ENCODE assay signal across 12 cellular contexts in genomic region chr14:99125113-99125512, GRCh38.
"Had no signal": no experiment of that assay in that cellular context is flagged by ENCODE, and none has a peak within 500 bp of the region (broad histone marks: within the 10 kb centered on the region; RNA-seq: fewer than 3 reads in every experiment).

No MANE protein-coding gene starts in this region.

- ATAC-seq: stimulated activated naive CD8-positive, alpha-beta T cell treated with anti-CD3 and anti-CD28 coated beads, Interleukin-15, Interleukin-2, amounts not matched to agents 100 U/mL and 50 U/mL, for 24 hours had no signal

- DNase-seq: activated CD4-positive, alpha-beta T cell treated with anti-CD3 and anti-CD28 coated beads, Interleukin-2, amount 50 U/mL, for 1 hour; activated CD4-positive, CD25-positive, alpha-beta regulatory T cell treated with anti-CD3 and anti-CD28 coated beads, Interleukin-2, amount 50 U/mL, for 72 hours; activated gamma-delta T cell; activated T-cell treated with anti-CD3 and anti-CD28 coated beads, Interleukin-2, amount 50 U/mL, for 1 hour; hypothalamus; midbrain; stimulated activated CD4-positive, alpha-beta T cell treated with anti-CD3 and anti-CD28 coated beads, Interleukin-2, amount 100 ng/mL, for 24 hours; stimulated activated naive CD8-positive, alpha-beta T cell treated with anti-CD3 and anti-CD28 coated beads, Interleukin-15, Interleukin-2, amounts not matched to agents 100 U/mL and 50 U/mL, for 24 hours; T-helper 2 cell; trophoblast cell had no signal

- H3K9me3 Mint-ChIP-seq: activated naive CD4-positive, alpha-beta T cell treated with anti-CD3 and anti-CD28 coated beads, Interleukin-2, amount 50 U/mL, for 24 hours; nephron had no signal

- H3K4me3 Mint-ChIP-seq: activated naive CD4-positive, alpha-beta T cell treated with anti-CD3 and anti-CD28 coated beads, Interleukin-2, amount 50 U/mL, for 24 hours; nephron had no signal

- H3K27me3 Mint-ChIP-seq: activated naive CD4-positive, alpha-beta T cell treated with anti-CD3 and anti-CD28 coated beads, Interleukin-2, amount 50 U/mL, for 24 hours had no signal

- H3K27ac Mint-ChIP-seq: activated naive CD4-positive, alpha-beta T cell treated with anti-CD3 and anti-CD28 coated beads, Interleukin-2, amount 50 U/mL, for 24 hours had no signal
